31 cellular contexts compared by ENCODE assay signal in the genomic region with DNA sequence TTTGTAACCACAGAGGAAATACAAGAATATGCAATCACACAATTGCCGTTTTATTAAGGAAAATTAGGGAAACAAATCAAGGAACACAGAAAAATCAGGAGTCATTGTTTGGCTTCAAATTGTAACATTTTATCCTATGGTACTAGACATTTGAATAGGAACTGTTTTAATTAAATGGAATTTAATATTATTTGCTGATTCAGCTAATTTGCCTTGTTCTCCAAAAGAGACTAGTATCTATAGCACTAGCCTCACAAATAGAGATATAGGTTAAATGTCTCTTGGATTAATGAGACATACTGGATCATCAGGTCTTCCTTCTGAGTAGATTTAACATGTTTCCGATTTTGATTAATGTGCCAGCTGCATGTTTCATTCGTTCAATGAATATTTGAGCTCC. TPM values are rescaled to one million over a fixed set of nuclear protein-coding genes. Genes with fewer than 3 reads are reported as not detected.
"Had no signal": no experiment of that assay in that cellular context is flagged by ENCODE, and none has a peak within 500 bp of the region (broad histone marks: within the 10 kb centered on the region; RNA-seq: fewer than 3 reads in every experiment).

No MANE protein-coding gene starts in this region.

- H3K9me3 ChIP-seq: left lung, lower lobe of right lung, pancreas, prostate gland, sigmoid colon, spleen, suprapubic skin, thoracic aorta, upper lobe of right lung had no signal

- H3K27ac Mint-ChIP-seq: naive thymus-derived CD8-positive, alpha-beta T cell; nephron; stimulated activated effector memory CD8-positive, alpha-beta T cell treated with anti-CD3 and anti-CD28 coated beads, Interleukin-12 subunit alpha, Interleukin-12 subunit beta, amount 100 ng/mL, for 72 hours; stimulated activated naive CD8-positive, alpha-beta T cell treated with anti-CD3 and anti-CD28 coated beads, Interleukin-15, Interleukin-2, amounts not matched to agents 100 ng/mL and 50 ng/mL, for 24 hours had no signal

- H3K4me1 ChIP-seq: left lung, lower lobe of right lung, pancreas, prostate gland, sigmoid colon, spleen, suprapubic skin, tibial artery, upper lobe of right lung had no signal

- H3K9me3 Mint-ChIP-seq: naive thymus-derived CD8-positive, alpha-beta T cell; nephron; neural crest cell; stimulated activated effector memory CD8-positive, alpha-beta T cell treated with anti-CD3 and anti-CD28 coated beads, Interleukin-12 subunit alpha, Interleukin-12 subunit beta, amount 100 ng/mL, for 72 hours; stimulated activated naive CD8-positive, alpha-beta T cell treated with anti-CD3 and anti-CD28 coated beads, Interleukin-15, Interleukin-2, amounts not matched to agents 100 ng/mL and 50 ng/mL, for 24 hours had no signal

- ATAC-seq: left lung; lower lobe of right lung; naive thymus-derived CD8-positive, alpha-beta T cell; pancreas; stimulated activated effector memory CD8-positive, alpha-beta T cell treated with anti-CD3 and anti-CD28 coated beads, Interleukin-12 subunit alpha, Interleukin-12 subunit beta, amount 100 ng/mL, for 72 hours; upper lobe of right lung had no signal

- H3K4me1 Mint-ChIP-seq: naive thymus-derived CD8-positive, alpha-beta T cell; nephron; neural crest cell; stimulated activated effector memory CD8-positive, alpha-beta T cell treated with anti-CD3 and anti-CD28 coated beads, Interleukin-12 subunit alpha, Interleukin-12 subunit beta, amount 100 ng/mL, for 72 hours had no signal

- H3K36me3 ChIP-seq: left lung, lower lobe of right lung, pancreas, prostate gland, sigmoid colon, spleen, suprapubic skin, thoracic aorta, tibial artery, upper lobe of right lung had no signal

- H3K27me3 ChIP-seq: pancreas had no signal

- H3K36me3 Mint-ChIP-seq: naive thymus-derived CD8-positive, alpha-beta T cell; stimulated activated effector memory CD8-positive, alpha-beta T cell treated with anti-CD3 and anti-CD28 coated beads, Interleukin-12 subunit alpha, Interleukin-12 subunit beta, amount 100 ng/mL, for 72 hours had no signal

- H3K4me2 ChIP-seq: hepatocyte had no signal

- H3K4me3 ChIP-seq: hepatocyte, left lung, lower lobe of right lung, pancreas, prostate gland, sigmoid colon, spleen, suprapubic skin, thoracic aorta, tibial artery, upper lobe of right lung had no signal

- H3K4me3 Mint-ChIP-seq: naive thymus-derived CD8-positive, alpha-beta T cell; nephron; neural crest cell; stimulated activated effector memory CD8-positive, alpha-beta T cell treated with anti-CD3 and anti-CD28 coated beads, Interleukin-12 subunit alpha, Interleukin-12 subunit beta, amount 100 ng/mL, for 72 hours; stimulated activated naive CD8-positive, alpha-beta T cell treated with anti-CD3 and anti-CD28 coated beads, Interleukin-15, Interleukin-2, amounts not matched to agents 100 ng/mL and 50 ng/mL, for 24 hours had no signal

- H3K79me2 ChIP-seq: hepatocyte had no signal

- DNase-seq: islet precursor cell; kidney glomerular epithelial cell; left cardiac atrium; left lung; lower lobe of right lung; mammary epithelial cell; mesenchymal stem cell; naive thymus-derived CD8-positive, alpha-beta T cell; nucleus accumbens; pancreas; posterior cingulate gyrus; retina; right cardiac atrium; sigmoid colon; small intestine; spleen; stimulated activated CD4-positive, alpha-beta T cell treated with anti-CD3 and anti-CD28 coated beads, Interleukin-4, amount 100 ng/mL, for 24 hours; stimulated activated naive CD4-positive, alpha-beta T cell; tibial artery; trophoblast cell; upper lobe of right lung had no signal

- FAIRE-seq: pancreas, small intestine, urothelium cell line had no signal

- H2AFZ ChIP-seq: hepatocyte had no signal

- H3K27ac ChIP-seq: hepatocyte, left lung, lower lobe of right lung, pancreas, prostate gland, sigmoid colon, spleen, suprapubic skin, thoracic aorta, tibial artery, upper lobe of right lung had no signal

RNA-seq across cellular contexts. Expression of gene VWA2, which starts 6.3 kb away (rescaled TPM):
- total RNA-seq: naive thymus-derived CD8-positive, alpha-beta T cell; neural crest cell; right cardiac atrium had no signal
- polyA plus RNA-seq: liver; naive thymus-derived CD8-positive, alpha-beta T cell; right cardiac atrium had no signal

RNA-seq across cellular contexts. Expression of gene TDRD1, which starts 53.6 kb away (rescaled TPM):
- total RNA-seq: hepatocyte, neural crest cell had no signal
- polyA plus RNA-seq: hepatocyte, mammary epithelial cell had no signal
